1 cellular context compared by ENCODE assay signal in the genomic region with DNA sequence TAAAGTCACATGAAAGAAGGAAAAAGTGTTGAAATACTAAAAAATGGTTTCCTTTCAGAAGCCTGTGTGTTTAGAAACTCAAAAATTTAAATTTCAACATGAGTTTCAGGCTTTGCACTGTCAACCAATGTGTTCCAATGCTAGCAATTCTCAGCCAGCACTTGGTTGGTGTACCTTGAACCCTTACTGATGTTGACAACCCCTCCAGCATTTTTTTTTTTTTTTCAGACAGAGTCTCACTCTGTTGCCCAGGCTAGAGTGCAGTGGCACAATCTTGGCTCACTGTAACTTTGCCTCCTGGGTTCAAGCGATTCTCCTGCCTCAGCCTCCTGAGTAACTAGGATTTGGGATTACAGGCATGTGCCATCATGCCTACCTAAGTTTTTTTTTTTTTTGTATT.
TF ChIP-seq lines count a peak whose summit lies in the region.

No MANE protein-coding gene starts in this region.

TF ChIP-seq in HepG2, 621 proteins besides CTCF, POLR2A, EP300 and RAD21 (continued from another document and continues in another):
- TF ChIP-seq, protein P1, sequence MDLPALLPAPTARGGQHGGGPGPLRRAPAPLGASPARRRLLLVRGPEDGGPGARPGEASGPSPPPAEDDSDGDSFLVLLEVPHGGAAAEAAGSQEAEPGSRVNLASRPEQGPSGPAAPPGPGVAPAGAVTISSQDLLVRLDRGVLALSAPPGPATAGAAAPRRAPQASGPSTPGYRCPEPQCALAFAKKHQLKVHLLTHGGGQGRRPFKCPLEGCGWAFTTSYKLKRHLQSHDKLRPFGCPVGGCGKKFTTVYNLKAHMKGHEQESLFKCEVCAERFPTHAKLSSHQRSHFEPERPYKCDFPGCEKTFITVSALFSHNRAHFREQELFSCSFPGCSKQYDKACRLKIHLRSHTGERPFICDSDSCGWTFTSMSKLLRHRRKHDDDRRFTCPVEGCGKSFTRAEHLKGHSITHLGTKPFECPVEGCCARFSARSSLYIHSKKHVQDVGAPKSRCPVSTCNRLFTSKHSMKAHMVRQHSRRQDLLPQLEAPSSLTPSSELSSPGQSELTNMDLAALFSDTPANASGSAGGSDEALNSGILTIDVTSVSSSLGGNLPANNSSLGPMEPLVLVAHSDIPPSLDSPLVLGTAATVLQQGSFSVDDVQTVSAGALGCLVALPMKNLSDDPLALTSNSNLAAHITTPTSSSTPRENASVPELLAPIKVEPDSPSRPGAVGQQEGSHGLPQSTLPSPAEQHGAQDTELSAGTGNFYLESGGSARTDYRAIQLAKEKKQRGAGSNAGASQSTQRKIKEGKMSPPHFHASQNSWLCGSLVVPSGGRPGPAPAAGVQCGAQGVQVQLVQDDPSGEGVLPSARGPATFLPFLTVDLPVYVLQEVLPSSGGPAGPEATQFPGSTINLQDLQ (CRISPR knock-in tag; IDR thresholded peaks at IDR 0.05), result no peak
- TF ChIP-seq TAF1 (CRISPR knock-in tag; IDR thresholded peaks at IDR 0.05) (no peak), U2AF1 (optimal IDR thresholded peaks at IDR 0.05; ENCODE audit: low read depth, low read length) (no peak), MYNN (CRISPR knock-in tag; IDR thresholded peaks at IDR 0.05; ENCODE audit: low read depth) (no peak), FLYWCH1 (CRISPR knock-in tag; IDR thresholded peaks at IDR 0.05) (no peak), ZNF232 (CRISPR knock-in tag; IDR thresholded peaks at IDR 0.05; ENCODE audit: borderline replicate concordance) (no peak), ZNF263 (CRISPR knock-in tag; IDR thresholded peaks at IDR 0.05) (no peak), ZNF10 (CRISPR knock-in tag; IDR thresholded peaks at IDR 0.05; ENCODE audit: borderline replicate concordance, low read depth) (no peak), SMAD9 (CRISPR knock-in tag; IDR thresholded peaks at IDR 0.05) (no peak), RCOR2 (CRISPR knock-in tag; IDR thresholded peaks at IDR 0.05) (peak; percentile 35; the same call in 1 of the 2 replicates), EED (CRISPR knock-in tag; IDR thresholded peaks at IDR 0.05) (no peak), EHMT2 (IDR thresholded peaks at IDR 0.05; ENCODE audit: borderline replicate concordance, low read depth, low read length) (no peak), ZNF331 (CRISPR knock-in tag; IDR thresholded peaks at IDR 0.05) (no peak), ZNF441 (CRISPR knock-in tag; IDR thresholded peaks at IDR 0.05; ENCODE audit: borderline replicate concordance) (no peak), GFI1 (CRISPR knock-in tag; IDR thresholded peaks at IDR 0.05; ENCODE audit: borderline replicate concordance) (no peak), ZMYM3 (CRISPR knock-in tag; IDR thresholded peaks at IDR 0.05) (peak; percentile 89), ZNF773 (CRISPR knock-in tag; IDR thresholded peaks at IDR 0.05; ENCODE audit: borderline replicate concordance) (no peak), ZNF121 (CRISPR knock-in tag; IDR thresholded peaks at IDR 0.05) (peak; percentile 98), ZSCAN9 (CRISPR knock-in tag; IDR thresholded peaks at IDR 0.05; ENCODE audit: borderline replicate concordance) (no peak), CBX1 (IDR thresholded peaks at IDR 0.05; ENCODE audit: low read depth) (no peak), ZNF7 (CRISPR knock-in tag; IDR thresholded peaks at IDR 0.05) (no peak), NFKB2 (CRISPR knock-in tag; IDR thresholded peaks at IDR 0.05; ENCODE audit: borderline replicate concordance) (no peak), EZH2 (conservative IDR thresholded peaks at IDR 0.05; ENCODE audit: low read depth, low read length) (no peak), MTA1 (CRISPR knock-in tag; IDR thresholded peaks at IDR 0.05; ENCODE audit: borderline replicate concordance) (no peak)
- TF ChIP-seq, protein P2, sequence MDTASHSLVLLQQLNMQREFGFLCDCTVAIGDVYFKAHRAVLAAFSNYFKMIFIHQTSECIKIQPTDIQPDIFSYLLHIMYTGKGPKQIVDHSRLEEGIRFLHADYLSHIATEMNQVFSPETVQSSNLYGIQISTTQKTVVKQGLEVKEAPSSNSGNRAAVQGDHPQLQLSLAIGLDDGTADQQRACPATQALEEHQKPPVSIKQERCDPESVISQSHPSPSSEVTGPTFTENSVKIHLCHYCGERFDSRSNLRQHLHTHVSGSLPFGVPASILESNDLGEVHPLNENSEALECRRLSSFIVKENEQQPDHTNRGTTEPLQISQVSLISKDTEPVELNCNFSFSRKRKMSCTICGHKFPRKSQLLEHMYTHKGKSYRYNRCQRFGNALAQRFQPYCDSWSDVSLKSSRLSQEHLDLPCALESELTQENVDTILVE (CRISPR knock-in tag; IDR thresholded peaks at IDR 0.05), result no peak
- TF ChIP-seq, protein P3, sequence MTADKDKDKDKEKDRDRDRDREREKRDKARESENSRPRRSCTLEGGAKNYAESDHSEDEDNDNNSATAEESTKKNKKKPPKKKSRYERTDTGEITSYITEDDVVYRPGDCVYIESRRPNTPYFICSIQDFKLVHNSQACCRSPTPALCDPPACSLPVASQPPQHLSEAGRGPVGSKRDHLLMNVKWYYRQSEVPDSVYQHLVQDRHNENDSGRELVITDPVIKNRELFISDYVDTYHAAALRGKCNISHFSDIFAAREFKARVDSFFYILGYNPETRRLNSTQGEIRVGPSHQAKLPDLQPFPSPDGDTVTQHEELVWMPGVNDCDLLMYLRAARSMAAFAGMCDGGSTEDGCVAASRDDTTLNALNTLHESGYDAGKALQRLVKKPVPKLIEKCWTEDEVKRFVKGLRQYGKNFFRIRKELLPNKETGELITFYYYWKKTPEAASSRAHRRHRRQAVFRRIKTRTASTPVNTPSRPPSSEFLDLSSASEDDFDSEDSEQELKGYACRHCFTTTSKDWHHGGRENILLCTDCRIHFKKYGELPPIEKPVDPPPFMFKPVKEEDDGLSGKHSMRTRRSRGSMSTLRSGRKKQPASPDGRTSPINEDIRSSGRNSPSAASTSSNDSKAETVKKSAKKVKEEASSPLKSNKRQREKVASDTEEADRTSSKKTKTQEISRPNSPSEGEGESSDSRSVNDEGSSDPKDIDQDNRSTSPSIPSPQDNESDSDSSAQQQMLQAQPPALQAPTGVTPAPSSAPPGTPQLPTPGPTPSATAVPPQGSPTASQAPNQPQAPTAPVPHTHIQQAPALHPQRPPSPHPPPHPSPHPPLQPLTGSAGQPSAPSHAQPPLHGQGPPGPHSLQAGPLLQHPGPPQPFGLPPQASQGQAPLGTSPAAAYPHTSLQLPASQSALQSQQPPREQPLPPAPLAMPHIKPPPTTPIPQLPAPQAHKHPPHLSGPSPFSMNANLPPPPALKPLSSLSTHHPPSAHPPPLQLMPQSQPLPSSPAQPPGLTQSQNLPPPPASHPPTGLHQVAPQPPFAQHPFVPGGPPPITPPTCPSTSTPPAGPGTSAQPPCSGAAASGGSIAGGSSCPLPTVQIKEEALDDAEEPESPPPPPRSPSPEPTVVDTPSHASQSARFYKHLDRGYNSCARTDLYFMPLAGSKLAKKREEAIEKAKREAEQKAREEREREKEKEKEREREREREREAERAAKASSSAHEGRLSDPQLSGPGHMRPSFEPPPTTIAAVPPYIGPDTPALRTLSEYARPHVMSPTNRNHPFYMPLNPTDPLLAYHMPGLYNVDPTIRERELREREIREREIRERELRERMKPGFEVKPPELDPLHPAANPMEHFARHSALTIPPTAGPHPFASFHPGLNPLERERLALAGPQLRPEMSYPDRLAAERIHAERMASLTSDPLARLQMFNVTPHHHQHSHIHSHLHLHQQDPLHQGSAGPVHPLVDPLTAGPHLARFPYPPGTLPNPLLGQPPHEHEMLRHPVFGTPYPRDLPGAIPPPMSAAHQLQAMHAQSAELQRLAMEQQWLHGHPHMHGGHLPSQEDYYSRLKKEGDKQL (CRISPR knock-in tag; IDR thresholded peaks at IDR 0.05; ENCODE audit: low read depth), result no peak
- TF ChIP-seq, protein P4, sequence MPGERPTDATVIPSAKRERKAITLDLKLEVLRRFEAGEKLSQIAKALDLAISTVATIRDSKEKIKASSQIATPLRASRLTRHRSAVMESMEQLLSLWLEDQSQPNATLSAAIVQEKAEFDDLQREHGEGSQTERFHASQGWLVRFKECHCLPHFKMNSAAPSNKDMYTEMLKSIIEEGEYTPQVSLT (CRISPR knock-in tag; IDR thresholded peaks at IDR 0.05; ENCODE audit: borderline replicate concordance, low read depth), result no peak
- TF ChIP-seq, protein P5, sequence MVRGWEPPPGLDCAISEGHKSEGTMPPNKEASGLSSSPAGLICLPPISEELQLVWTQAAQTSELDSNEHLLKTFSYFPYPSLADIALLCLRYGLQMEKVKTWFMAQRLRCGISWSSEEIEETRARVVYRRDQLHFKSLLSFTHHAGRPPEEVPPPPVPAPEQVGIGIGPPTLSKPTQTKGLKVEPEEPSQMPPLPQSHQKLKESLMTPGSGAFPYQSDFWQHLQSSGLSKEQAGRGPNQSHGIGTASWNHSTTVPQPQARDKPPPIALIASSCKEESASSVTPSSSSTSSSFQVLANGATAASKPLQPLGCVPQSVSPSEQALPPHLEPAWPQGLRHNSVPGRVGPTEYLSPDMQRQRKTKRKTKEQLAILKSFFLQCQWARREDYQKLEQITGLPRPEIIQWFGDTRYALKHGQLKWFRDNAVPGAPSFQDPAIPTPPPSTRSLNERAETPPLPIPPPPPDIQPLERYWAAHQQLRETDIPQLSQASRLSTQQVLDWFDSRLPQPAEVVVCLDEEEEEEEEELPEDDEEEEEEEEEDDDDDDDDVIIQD (CRISPR knock-in tag; IDR thresholded peaks at IDR 0.05; ENCODE audit: low read depth), result no peak
- TF ChIP-seq, protein P6, sequence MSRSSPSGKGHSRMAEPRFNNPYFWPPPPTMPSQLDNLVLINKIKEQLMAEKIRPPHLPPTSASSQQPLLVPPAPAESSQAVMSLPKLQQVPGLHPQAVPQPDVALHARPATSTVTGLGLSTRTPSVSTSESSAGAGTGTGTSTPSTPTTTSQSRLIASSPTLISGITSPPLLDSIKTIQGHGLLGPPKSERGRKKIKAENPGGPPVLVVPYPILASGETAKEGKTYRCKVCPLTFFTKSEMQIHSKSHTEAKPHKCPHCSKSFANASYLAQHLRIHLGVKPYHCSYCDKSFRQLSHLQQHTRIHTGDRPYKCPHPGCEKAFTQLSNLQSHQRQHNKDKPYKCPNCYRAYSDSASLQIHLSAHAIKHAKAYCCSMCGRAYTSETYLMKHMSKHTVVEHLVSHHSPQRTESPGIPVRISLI (CRISPR knock-in tag; IDR thresholded peaks at IDR 0.05; ENCODE audit: borderline replicate concordance), result peak; percentile 95
- TF ChIP-seq, protein P7, sequence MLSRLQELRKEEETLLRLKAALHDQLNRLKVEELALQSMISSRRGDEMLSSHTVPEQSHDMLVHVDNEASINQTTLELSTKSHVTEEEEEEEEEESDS (CRISPR knock-in tag; IDR thresholded peaks at IDR 0.05; ENCODE audit: borderline replicate concordance), result no peak
- TF ChIP-seq, protein P8, sequence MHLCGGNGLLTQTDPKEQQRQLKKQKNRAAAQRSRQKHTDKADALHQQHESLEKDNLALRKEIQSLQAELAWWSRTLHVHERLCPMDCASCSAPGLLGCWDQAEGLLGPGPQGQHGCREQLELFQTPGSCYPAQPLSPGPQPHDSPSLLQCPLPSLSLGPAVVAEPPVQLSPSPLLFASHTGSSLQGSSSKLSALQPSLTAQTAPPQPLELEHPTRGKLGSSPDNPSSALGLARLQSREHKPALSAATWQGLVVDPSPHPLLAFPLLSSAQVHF (CRISPR knock-in tag; IDR thresholded peaks at IDR 0.05), result no peak
- TF ChIP-seq, protein P9, sequence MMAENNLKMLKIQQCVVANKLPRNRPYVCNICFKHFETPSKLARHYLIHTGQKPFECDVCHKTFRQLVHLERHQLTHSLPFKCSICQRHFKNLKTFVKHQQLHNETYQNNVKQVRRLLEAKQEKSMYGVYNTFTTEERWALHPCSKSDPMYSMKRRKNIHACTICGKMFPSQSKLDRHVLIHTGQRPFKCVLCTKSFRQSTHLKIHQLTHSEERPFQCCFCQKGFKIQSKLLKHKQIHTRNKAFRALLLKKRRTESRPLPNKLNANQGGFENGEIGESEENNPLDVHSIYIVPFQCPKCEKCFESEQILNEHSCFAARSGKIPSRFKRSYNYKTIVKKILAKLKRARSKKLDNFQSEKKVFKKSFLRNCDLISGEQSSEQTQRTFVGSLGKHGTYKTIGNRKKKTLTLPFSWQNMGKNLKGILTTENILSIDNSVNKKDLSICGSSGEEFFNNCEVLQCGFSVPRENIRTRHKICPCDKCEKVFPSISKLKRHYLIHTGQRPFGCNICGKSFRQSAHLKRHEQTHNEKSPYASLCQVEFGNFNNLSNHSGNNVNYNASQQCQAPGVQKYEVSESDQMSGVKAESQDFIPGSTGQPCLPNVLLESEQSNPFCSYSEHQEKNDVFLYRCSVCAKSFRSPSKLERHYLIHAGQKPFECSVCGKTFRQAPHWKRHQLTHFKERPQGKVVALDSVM (CRISPR knock-in tag; IDR thresholded peaks at IDR 0.05), result 0 out of 2 replicates have a peak, but pooled peaks have one; percentile 49
- TF ChIP-seq, protein P10, sequence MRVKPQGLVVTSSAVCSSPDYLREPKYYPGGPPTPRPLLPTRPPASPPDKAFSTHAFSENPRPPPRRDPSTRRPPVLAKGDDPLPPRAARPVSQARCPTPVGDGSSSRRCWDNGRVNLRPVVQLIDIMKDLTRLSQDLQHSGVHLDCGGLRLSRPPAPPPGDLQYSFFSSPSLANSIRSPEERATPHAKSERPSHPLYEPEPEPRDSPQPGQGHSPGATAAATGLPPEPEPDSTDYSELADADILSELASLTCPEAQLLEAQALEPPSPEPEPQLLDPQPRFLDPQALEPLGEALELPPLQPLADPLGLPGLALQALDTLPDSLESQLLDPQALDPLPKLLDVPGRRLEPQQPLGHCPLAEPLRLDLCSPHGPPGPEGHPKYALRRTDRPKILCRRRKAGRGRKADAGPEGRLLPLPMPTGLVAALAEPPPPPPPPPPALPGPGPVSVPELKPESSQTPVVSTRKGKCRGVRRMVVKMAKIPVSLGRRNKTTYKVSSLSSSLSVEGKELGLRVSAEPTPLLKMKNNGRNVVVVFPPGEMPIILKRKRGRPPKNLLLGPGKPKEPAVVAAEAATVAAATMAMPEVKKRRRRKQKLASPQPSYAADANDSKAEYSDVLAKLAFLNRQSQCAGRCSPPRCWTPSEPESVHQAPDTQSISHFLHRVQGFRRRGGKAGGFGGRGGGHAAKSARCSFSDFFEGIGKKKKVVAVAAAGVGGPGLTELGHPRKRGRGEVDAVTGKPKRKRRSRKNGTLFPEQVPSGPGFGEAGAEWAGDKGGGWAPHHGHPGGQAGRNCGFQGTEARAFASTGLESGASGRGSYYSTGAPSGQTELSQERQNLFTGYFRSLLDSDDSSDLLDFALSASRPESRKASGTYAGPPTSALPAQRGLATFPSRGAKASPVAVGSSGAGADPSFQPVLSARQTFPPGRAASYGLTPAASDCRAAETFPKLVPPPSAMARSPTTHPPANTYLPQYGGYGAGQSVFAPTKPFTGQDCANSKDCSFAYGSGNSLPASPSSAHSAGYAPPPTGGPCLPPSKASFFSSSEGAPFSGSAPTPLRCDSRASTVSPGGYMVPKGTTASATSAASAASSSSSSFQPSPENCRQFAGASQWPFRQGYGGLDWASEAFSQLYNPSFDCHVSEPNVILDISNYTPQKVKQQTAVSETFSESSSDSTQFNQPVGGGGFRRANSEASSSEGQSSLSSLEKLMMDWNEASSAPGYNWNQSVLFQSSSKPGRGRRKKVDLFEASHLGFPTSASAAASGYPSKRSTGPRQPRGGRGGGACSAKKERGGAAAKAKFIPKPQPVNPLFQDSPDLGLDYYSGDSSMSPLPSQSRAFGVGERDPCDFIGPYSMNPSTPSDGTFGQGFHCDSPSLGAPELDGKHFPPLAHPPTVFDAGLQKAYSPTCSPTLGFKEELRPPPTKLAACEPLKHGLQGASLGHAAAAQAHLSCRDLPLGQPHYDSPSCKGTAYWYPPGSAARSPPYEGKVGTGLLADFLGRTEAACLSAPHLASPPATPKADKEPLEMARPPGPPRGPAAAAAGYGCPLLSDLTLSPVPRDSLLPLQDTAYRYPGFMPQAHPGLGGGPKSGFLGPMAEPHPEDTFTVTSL (CRISPR knock-in tag; IDR thresholded peaks at IDR 0.05; ENCODE audit: borderline replicate concordance), result peak; percentile 30; the same call in 1 of the 2 replicates
